8 cellular contexts compared by ENCODE assay signal in the genomic region with DNA sequence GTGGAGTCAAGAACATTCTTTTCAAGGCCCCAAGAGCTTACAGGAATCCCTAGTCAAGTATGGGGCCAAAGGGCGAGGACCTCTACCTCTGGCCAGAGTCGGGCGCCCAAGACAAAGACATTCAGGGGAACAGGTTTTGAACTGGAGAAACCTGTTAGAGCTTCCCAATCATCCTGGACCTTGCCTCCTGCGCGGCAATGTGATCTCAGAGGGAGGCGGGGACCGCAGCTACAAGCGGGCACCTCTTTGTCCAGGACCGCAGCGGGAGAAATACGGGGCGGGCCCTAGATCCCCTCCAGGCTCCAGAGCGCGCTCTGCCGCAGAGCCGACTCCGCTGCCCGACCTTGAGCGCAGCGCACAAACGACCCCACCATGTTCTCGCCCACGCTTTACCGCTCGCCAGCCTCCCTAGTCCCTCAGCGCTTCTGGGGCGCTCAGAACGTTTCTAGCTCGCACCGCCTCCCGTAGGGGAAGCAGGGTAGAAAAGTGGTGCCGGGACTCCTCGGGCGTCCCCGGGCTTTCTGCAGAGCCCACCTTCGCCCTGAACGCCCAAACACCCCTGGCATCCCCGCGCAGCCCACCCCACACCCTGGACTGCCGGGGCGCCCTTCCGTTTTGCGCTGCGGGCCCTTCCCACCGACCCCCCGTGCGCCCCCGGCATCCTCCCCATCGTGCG. TPM values are rescaled to one million over a fixed set of nuclear protein-coding genes. Genes with fewer than 3 reads are reported as not detected.
DNase-seq lines count a peak whose midpoint lies in the region; ATAC-seq and TF ChIP-seq lines count a peak whose summit lies in the region.

No MANE protein-coding gene starts in this region.

- peaks cover 13% of the 10 kb centered on the region for H3K4me1 Mint-ChIP-seq in activated B cell treated with CpG ODN at 0.5 μM for 24 hours
- peaks cover 9 to 18% of the 10 kb centered on the region in 2 donors for H3K4me1 Mint-ChIP-seq in stimulated activated naive B cell treated with anti-CD40 and anti-IgM and Interleukin-4, amounts not matched to agents 10 μg/mL and 1 μg/mL and 100 μg/mL, for 72 hours

- ATAC-seq in GM19035 (IDR thresholded peaks at IDR 0.05; ENCODE audit: unreplicated experiment) (peak; percentile 47), activated B cell treated with CpG ODN at 0.5 μM for 24 hours (ENCODE audit: low read depth) (peak; percentile 32)
- ATAC-seq in stimulated activated naive B cell treated with anti-CD40 and anti-IgM and Interleukin-4, amounts not matched to agents 10 μg/mL and 1 μg/mL and 100 μg/mL, for 72 hours (replicated peaks) = peak; percentile 60 to 61

- H4K5ac ChIP-seq in mesendoderm (ENCODE audit: low read length) = no peak overlapping the region

- H3K36me3 ChIP-seq in MM.1S (replicated peaks; ENCODE audit: insufficient read depth, low read length) = no peaks in the 10 kb centered on the region
- peaks cover 22% of the 10 kb centered on the region for H3K36me3 ChIP-seq in ectodermal cell (ENCODE audit: control insufficient read depth, insufficient read depth, low read length)
- H3K36me3 ChIP-seq in mesendoderm (ENCODE audit: control insufficient read depth, insufficient read depth, low read length) = peaks cover 3% of the 10 kb centered on the region

- peak overlapping the region; percentile 87 for H3K56ac ChIP-seq in mesendoderm (ENCODE audit: low read length)

- no peaks in the 10 kb centered on the region for H3K79me2 ChIP-seq in MM.1S (ENCODE audit: low read length)
- peaks cover 6% of the 10 kb centered on the region for H3K79me2 ChIP-seq in mesendoderm (ENCODE audit: control insufficient read depth, insufficient read depth, low read length)

- TF ChIP-seq CTCF in AG09309 (IDR thresholded peaks at IDR 0.05; ENCODE audit: control insufficient read depth, insufficient read depth, low read depth, low read length, missing control alignments) (no peak), MM.1S (IDR thresholded peaks at IDR 0.05; ENCODE audit: low read length) (no peak), activated B cell treated with CpG ODN at 0.5 μM for 24 hours (IDR thresholded peaks at IDR 0.05) (no peak)

- H3K36me3 Mint-ChIP-seq in activated B cell treated with CpG ODN at 0.5 μM for 24 hours (ENCODE audit: low read depth) = no peaks in the 10 kb centered on the region
- H3K36me3 Mint-ChIP-seq in stimulated activated naive B cell treated with anti-CD40 and anti-IgM and Interleukin-4, amounts not matched to agents 10 μg/mL and 1 μg/mL and 100 μg/mL, for 72 hours = peaks cover 0 to 3% of the 10 kb centered on the region in 2 donors

- H3K27me3 ChIP-seq in MM.1S (replicated peaks; ENCODE audit: insufficient read depth, low read length) (peaks cover 19% of the 10 kb centered on the region), ectodermal cell (ENCODE audit: control insufficient read depth, insufficient read depth, low read length, poor library complexity, severe bottlenecking) (no peaks in the 10 kb centered on the region), mesendoderm (ENCODE audit: insufficient read depth, low read length, poor library complexity) (no peaks in the 10 kb centered on the region)

- intact Hi-C loops in activated B cell treated with CpG ODN at 0.5 μM for 24 hours (cut with micrococcal nuclease) = loop anchor here (2.0 kb wide), 1 partner anchor 50 kb away; a partner anchor contains a TSS

- peak overlapping the region; percentile 89 for H3K4me3 Mint-ChIP-seq in activated B cell treated with CpG ODN at 0.5 μM for 24 hours
- H3K4me3 Mint-ChIP-seq in stimulated activated naive B cell treated with anti-CD40 and anti-IgM and Interleukin-4, amounts not matched to agents 10 μg/mL and 1 μg/mL and 100 μg/mL, for 72 hours = peak overlapping the region; percentile 92 to 96

- POLR2A ChIA-PET in activated B cell treated with CpG ODN at 0.5 μM for 24 hours (lab: Charles Lee) = interaction anchor here (2.2 kb wide), 1 partner anchor 28 kb away, joined by 8 read pairs; a partner anchor contains a TSS

- no peak overlapping the region for H2BK120ac ChIP-seq in mesendoderm (ENCODE audit: low read depth, low read length)

- H3K9ac ChIP-seq in MM.1S (ENCODE audit: low read length) (peak overlapping the region; percentile 9; the same call in 1 of the 2 replicates), mesendoderm (ENCODE audit: low read length) (peak overlapping the region; percentile 78)

- H3K4me1 ChIP-seq in MM.1S (ENCODE audit: low read length) (peaks cover 6% of the 10 kb centered on the region; the same call in 1 of the 2 replicates), ectodermal cell (ENCODE audit: control insufficient read depth, insufficient read depth, low read length) (no peaks in the 10 kb centered on the region), mesendoderm (ENCODE audit: control insufficient read depth, low read depth, low read length) (no peaks in the 10 kb centered on the region)

- H3K27ac ChIP-seq in MM.1S (ENCODE audit: low read length) = no peak overlapping the region
- peak overlapping the region; percentile 84 for H3K27ac ChIP-seq in ectodermal cell (ENCODE audit: insufficient read depth, low read depth, low read length, poor library complexity, severe bottlenecking)
- no peak overlapping the region for H3K27ac ChIP-seq in mesendoderm (ENCODE audit: low read depth, low read length)

- H3K27ac Mint-ChIP-seq in activated B cell treated with CpG ODN at 0.5 μM for 24 hours = no peak overlapping the region
- H3K27ac Mint-ChIP-seq in stimulated activated naive B cell treated with anti-CD40 and anti-IgM and Interleukin-4, amounts not matched to agents 10 μg/mL and 1 μg/mL and 100 μg/mL, for 72 hours = peak overlapping the region; percentile 76

- H4K20me1 ChIP-seq in MM.1S (ENCODE audit: insufficient read depth, low read length) = no peaks in the 10 kb centered on the region

- no peak overlapping the region for H3K18ac ChIP-seq in mesendoderm (ENCODE audit: low read length)

- no peak overlapping the region for H3K4ac ChIP-seq in mesendoderm (ENCODE audit: low read depth, low read length)

- CTCF ChIA-PET in activated B cell treated with CpG ODN at 0.5 μM for 24 hours (lab: Charles Lee) = no interaction called here

- peaks cover 14% of the 10 kb centered on the region for H3K27me3 Mint-ChIP-seq in activated B cell treated with CpG ODN at 0.5 μM for 24 hours
- peaks cover 27 to 52% of the 10 kb centered on the region in 2 donors for H3K27me3 Mint-ChIP-seq in stimulated activated naive B cell treated with anti-CD40 and anti-IgM and Interleukin-4, amounts not matched to agents 10 μg/mL and 1 μg/mL and 100 μg/mL, for 72 hours

- H3K9me2 ChIP-seq in MM.1S (replicated peaks; ENCODE audit: insufficient read depth, low read length) = no peaks in the 10 kb centered on the region

- no peak for DNase-seq in AG09309 (ENCODE audit: low read depth)
- DNase-seq in MM.1S = no peak
- DNase-seq in activated B cell treated with CpG ODN at 0.5 μM for 24 hours = peak; percentile 23
- DNase-seq in mesendoderm = peak; percentile 94
- DNase-seq in stimulated activated naive B cell treated with anti-CD40 and anti-IgM and Interleukin-4, amounts not matched to agents 10 μg/mL and 1 μg/mL and 100 μg/mL, for 72 hours = no peak
- no peak for DNase-seq in medulla oblongata (ENCODE audit: extremely low spot score)

- WGBS in ectodermal cell, 2 experiments = 1% methylated on average over 50 of the region's 50 CpGs
- WGBS in mesendoderm (ENCODE audit: extremely low coverage, insufficient coverage, low lambda C conversion rate) = no CpG with 5 or more reads among the region's 50 CpGs

- no peak overlapping the region for H2BK15ac ChIP-seq in mesendoderm (replicated peaks; ENCODE audit: low read depth)

- peak overlapping the region; percentile 83 for H3K4me2 ChIP-seq in MM.1S (ENCODE audit: low read depth, low read length)
- peak overlapping the region; percentile 32 for H3K4me2 ChIP-seq in mesendoderm (ENCODE audit: low read length)

- H2AK5ac ChIP-seq in mesendoderm (ENCODE audit: low read length) = no peak overlapping the region

- peaks cover 6% of the 10 kb centered on the region for H3K79me1 ChIP-seq in mesendoderm (ENCODE audit: low read length)

- H2BK5ac ChIP-seq in mesendoderm (ENCODE audit: low read length) = no peak overlapping the region

- no peak overlapping the region for H3K23ac ChIP-seq in mesendoderm (ENCODE audit: low read length)

- H3F3A ChIP-seq in MM.1S (ENCODE audit: insufficient read depth, low read length) = no peaks in the 10 kb centered on the region

- peak overlapping the region; percentile 56 for H3K4me3 ChIP-seq in AG09309 (ENCODE audit: control insufficient read depth, low read depth, low read length)
- H3K4me3 ChIP-seq in MM.1S (ENCODE audit: low read length) = peak overlapping the region; percentile 68
- peak overlapping the region; percentile 82 for H3K4me3 ChIP-seq in ectodermal cell (ENCODE audit: insufficient read depth, low read depth, low read length)
- H3K4me3 ChIP-seq in mesendoderm (ENCODE audit: low read length) = peak overlapping the region; percentile 51

- peak overlapping the region; percentile 79 for H2AFZ ChIP-seq in MM.1S (ENCODE audit: low read length)

- H3K9me3 ChIP-seq in MM.1S (replicated peaks; ENCODE audit: insufficient read depth, low read length) (no peaks in the 10 kb centered on the region), ectodermal cell (ENCODE audit: control insufficient read depth, low read length) (no peaks in the 10 kb centered on the region)

- no peak overlapping the region for H4K8ac ChIP-seq in mesendoderm (ENCODE audit: low read depth, low read length)

- no peaks in the 10 kb centered on the region for H3K9me3 Mint-ChIP-seq in activated B cell treated with CpG ODN at 0.5 μM for 24 hours
- H3K9me3 Mint-ChIP-seq in stimulated activated naive B cell treated with anti-CD40 and anti-IgM and Interleukin-4, amounts not matched to agents 10 μg/mL and 1 μg/mL and 100 μg/mL, for 72 hours = no peaks in the 10 kb centered on the region

RNA-seq across cellular contexts. Expression of a gene that starts 28.1 kb away (rescaled TPM):
- total RNA-seq in activated B cell treated with CpG ODN at 0.5 μM for 24 hours = 10.7 and 13.2 TPM in 2 replicates
- polyA plus RNA-seq in ectodermal cell (2013, experiment 1 of 4) = 13.0 TPM
- 14.2 TPM for polyA plus RNA-seq in ectodermal cell (2013, experiment 2 of 4)
- polyA plus RNA-seq in ectodermal cell (2013, experiment 3 of 4) = 11.6 TPM
- 12.0 TPM for polyA plus RNA-seq in ectodermal cell (2013, experiment 4 of 4)
- 8.1 TPM for polyA plus RNA-seq in mesendoderm (2013, experiment 1 of 2)
- 8.2 TPM for polyA plus RNA-seq in mesendoderm (2013, experiment 2 of 2)

RNA-seq across cellular contexts. Expression of a gene that starts 50.1 kb away (rescaled TPM):
- total RNA-seq in activated B cell treated with CpG ODN at 0.5 μM for 24 hours = 0.67 and 0.83 TPM in 2 replicates
- 9.0 TPM for polyA plus RNA-seq in ectodermal cell (2013, experiment 1 of 4)
- polyA plus RNA-seq in ectodermal cell (2013, experiment 2 of 4) = 5.4 TPM
- polyA plus RNA-seq in ectodermal cell (2013, experiment 3 of 4) = 7.2 TPM
- polyA plus RNA-seq in ectodermal cell (2013, experiment 4 of 4) = 9.0 TPM
- 7.5 TPM for polyA plus RNA-seq in mesendoderm (2013, experiment 1 of 2)
- polyA plus RNA-seq in mesendoderm (2013, experiment 2 of 2) = 7.4 TPM

RNA-seq across cellular contexts. Expression of a gene that starts 52.7 kb away (rescaled TPM):
- 34.7 and 43.5 TPM in 2 replicates for total RNA-seq in activated B cell treated with CpG ODN at 0.5 μM for 24 hours
- 137 TPM for polyA plus RNA-seq in ectodermal cell (2013, experiment 1 of 4)
- 160 TPM for polyA plus RNA-seq in ectodermal cell (2013, experiment 2 of 4)
- 100 TPM for polyA plus RNA-seq in ectodermal cell (2013, experiment 3 of 4)
- 118 TPM for polyA plus RNA-seq in ectodermal cell (2013, experiment 4 of 4)
- polyA plus RNA-seq in mesendoderm (2013, experiment 1 of 2) = 47.8 TPM
- polyA plus RNA-seq in mesendoderm (2013, experiment 2 of 2) = 48.1 TPM

Comparison
In these comparisons a context has a peak if more than half of its experiments do, and no peak if none do; other contexts are left out.
1. DNase-seq: peak in activated B cell treated with CpG ODN at 0.5 μM for 24 hours (single experiment) and mesendoderm (single experiment); none in AG09309 (single experiment), MM.1S (single experiment), stimulated activated naive B cell treated with anti-CD40 and anti-IgM and Interleukin-4, amounts not matched to agents 10 μg/mL and 1 μg/mL and 100 μg/mL, for 72 hours (single experiment) and medulla oblongata (single experiment).
2. Peak in every context shown above with its lines, with median percentiles within 50 percentile points of each other: H3K4me3 ChIP-seq and ATAC-seq.